ENCODE assay signal across 11 cellular contexts in the genomic region with DNA sequence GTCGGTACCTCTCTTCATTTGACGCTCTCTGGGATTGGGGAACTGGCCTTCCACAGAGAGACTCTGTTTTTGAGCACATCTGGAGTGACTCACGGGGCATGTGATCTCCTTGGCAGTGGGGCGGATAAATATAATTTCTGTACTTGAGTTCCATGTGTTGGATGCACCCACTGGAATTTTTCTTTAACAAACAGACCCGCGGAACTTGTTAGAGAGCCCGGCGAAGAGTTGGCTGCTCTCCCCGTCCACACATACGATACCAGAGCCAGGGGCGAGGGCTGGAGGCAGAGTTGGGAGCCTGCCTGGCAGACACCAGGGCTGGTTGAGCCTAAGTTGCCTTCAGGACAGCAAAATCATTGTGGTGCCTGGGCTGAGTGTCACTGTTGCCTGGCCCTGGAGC. TPM values are rescaled to one million over a fixed set of nuclear protein-coding genes. Genes with fewer than 3 reads are reported as not detected.
DNase-seq lines count a peak whose midpoint lies in the region; ATAC-seq, FAIRE-seq and TF ChIP-seq lines count a peak whose summit lies in the region.
"Had no signal": no experiment of that assay in that cellular context is flagged by ENCODE, and none has a peak within 500 bp of the region (broad histone marks: within the 10 kb centered on the region; RNA-seq: fewer than 3 reads in every experiment).

A gene (minus strand): TSS at position 44 of the 400 bp plus-strand sequence. CDS start 233 bp downstream, outside the sequence.

- ATAC-seq in right cardiac atrium (peak; percentile 35 to 79), GM19035 (IDR thresholded peaks at IDR 0.05; ENCODE audit: unreplicated experiment) (no peak)
- peak; percentile 6 for ATAC-seq in stimulated activated effector memory CD8-positive, alpha-beta T cell treated with anti-CD3 and anti-CD28 coated beads, Interleukin-12 subunit alpha, Interleukin-12 subunit beta, amount 100 ng/mL, for 72 hours
- ATAC-seq: stimulated activated memory B cell treated with anti-CD40 and anti-IgM and Interleukin-4, amounts not matched to agents 10 μg/mL and 1 μg/mL and 100 μg/mL, for 72 hours had no signal

- H3K27me3 ChIP-seq in bronchial epithelial cell (ENCODE audit: control insufficient read depth, insufficient read depth, low read length) (no peaks in the 10 kb centered on the region), right cardiac atrium (ENCODE audit: control insufficient read depth, insufficient read depth) (no peaks in the 10 kb centered on the region), endodermal cell (ENCODE audit: control insufficient read depth, insufficient read depth, low read length, poor library complexity, severe bottlenecking) (no peaks in the 10 kb centered on the region)

- peak within 1 kb of the TSS; percentile 86 for H3K27ac ChIP-seq in right cardiac atrium (ENCODE audit: low read length)
- no peak within 1 kb of the TSS for H3K27ac ChIP-seq in endodermal cell (ENCODE audit: low read depth, low read length)

- no peaks in the 10 kb centered on the region for H3K4me1 Mint-ChIP-seq in stimulated activated effector memory CD8-positive, alpha-beta T cell treated with anti-CD3 and anti-CD28 coated beads, Interleukin-12 subunit alpha, Interleukin-12 subunit beta, amount 100 ng/mL, for 72 hours
- H3K4me1 Mint-ChIP-seq in endodermal cell, result peaks cover 8% of the 10 kb centered on the region
- H3K4me1 Mint-ChIP-seq: stimulated activated memory B cell treated with anti-CD40 and anti-IgM and Interleukin-4, amounts not matched to agents 10 μg/mL and 1 μg/mL and 100 μg/mL, for 72 hours had no signal

- no peak within 1 kb of the TSS for H3K9ac ChIP-seq in endodermal cell (ENCODE audit: extremely low read depth, low read length, poor library complexity, severe bottlenecking)

- TF ChIP-seq CTCF in bronchial epithelial cell (IDR thresholded peaks at IDR 0.05; ENCODE audit: insufficient read depth, low read length, severe bottlenecking) (no peak), endodermal cell (conservative IDR thresholded peaks at IDR 0.05) (no peak)

- H3K9me3 Mint-ChIP-seq in stimulated activated effector memory CD8-positive, alpha-beta T cell treated with anti-CD3 and anti-CD28 coated beads, Interleukin-12 subunit alpha, Interleukin-12 subunit beta, amount 100 ng/mL, for 72 hours, result no peaks in the 10 kb centered on the region
- H3K9me3 Mint-ChIP-seq in endodermal cell, result no peaks in the 10 kb centered on the region
- H3K9me3 Mint-ChIP-seq: stimulated activated memory B cell treated with anti-CD40 and anti-IgM and Interleukin-4, amounts not matched to agents 10 μg/mL and 1 μg/mL and 100 μg/mL, for 72 hours had no signal

- peak; percentile 60 for DNase-seq in EL
- DNase-seq in bronchial epithelial cell (ENCODE audit: low read depth), result peak; percentile 30
- peak; percentile 69 to 91 (median 87) for DNase-seq in right cardiac atrium
- no peak for DNase-seq in stimulated activated effector memory CD8-positive, alpha-beta T cell treated with anti-CD3 and anti-CD28 coated beads, Interleukin-12 subunit alpha, Interleukin-12 subunit beta, amount 100 ng/mL, for 72 hours (ENCODE audit: low spot score in 2 of 2)
- DNase-seq in endodermal cell, result no peak
- no peak for DNase-seq in RPMI8226
- DNase-seq in activated CD4-positive, alpha-beta T cell treated with anti-CD3 and anti-CD28 coated beads, Interleukin-2, amount 50 U/mL, for 4 hours, result no peak
- DNase-seq: MV-4-11, T-helper 9 cell had no signal

- no peak for FAIRE-seq in bronchial epithelial cell (lab: Jason Lieb, UNC)

- no peaks in the 10 kb centered on the region for H3K9me3 ChIP-seq in right cardiac atrium (ENCODE audit: control insufficient read depth, low read length)
- no peaks in the 10 kb centered on the region for H3K9me3 ChIP-seq in endodermal cell (ENCODE audit: control insufficient read depth, low read length)

- intact Hi-C loops in right cardiac atrium (cut with DNase I), result loop anchor here in 1 of 4 donors (10.0 kb wide), 1 partner anchor 74 kb away; no protein-coding TSS in a partner anchor

- H3K4me3 Mint-ChIP-seq in stimulated activated effector memory CD8-positive, alpha-beta T cell treated with anti-CD3 and anti-CD28 coated beads, Interleukin-12 subunit alpha, Interleukin-12 subunit beta, amount 100 ng/mL, for 72 hours, result no peak within 1 kb of the TSS
- no peak within 1 kb of the TSS for H3K4me3 Mint-ChIP-seq in endodermal cell
- H3K4me3 Mint-ChIP-seq: stimulated activated memory B cell treated with anti-CD40 and anti-IgM and Interleukin-4, amounts not matched to agents 10 μg/mL and 1 μg/mL and 100 μg/mL, for 72 hours had no signal

- no peaks in the 10 kb centered on the region for H3K36me3 ChIP-seq in bronchial epithelial cell (ENCODE audit: control insufficient read depth, insufficient read depth, low read length)
- no peaks in the 10 kb centered on the region for H3K36me3 ChIP-seq in endodermal cell (ENCODE audit: control insufficient read depth, insufficient read depth, low read length)

- H3K27me3 Mint-ChIP-seq in endodermal cell (ENCODE audit: insufficient read depth), result peaks cover 4% of the 10 kb centered on the region

- no peak within 1 kb of the TSS for H3K4me3 ChIP-seq in bronchial epithelial cell (ENCODE audit: low read depth, low read length)
- no peak within 1 kb of the TSS for H3K4me3 ChIP-seq in right cardiac atrium (ENCODE audit: low read length)
- no peak within 1 kb of the TSS for H3K4me3 ChIP-seq in endodermal cell (ENCODE audit: low read length)

- H3K27ac Mint-ChIP-seq in stimulated activated effector memory CD8-positive, alpha-beta T cell treated with anti-CD3 and anti-CD28 coated beads, Interleukin-12 subunit alpha, Interleukin-12 subunit beta, amount 100 ng/mL, for 72 hours, result no peak within 1 kb of the TSS
- H3K27ac Mint-ChIP-seq in endodermal cell, result no peak within 1 kb of the TSS
- H3K27ac Mint-ChIP-seq: stimulated activated memory B cell treated with anti-CD40 and anti-IgM and Interleukin-4, amounts not matched to agents 10 μg/mL and 1 μg/mL and 100 μg/mL, for 72 hours had no signal

- H3K4me1 ChIP-seq in right cardiac atrium (ENCODE audit: control insufficient read depth, insufficient read depth, low read length) (no peaks in the 10 kb centered on the region), endodermal cell (ENCODE audit: control insufficient read depth, insufficient read depth, low read length) (no peaks in the 10 kb centered on the region)

- 41% methylated on average over 11 of the region's 11 CpGs for WGBS in right cardiac atrium
- WGBS in endodermal cell (ENCODE audit: insufficient coverage in 1 of 2, insufficient read length in 1 of 2), 2 experiments, result 95% methylated on average over 10 to 11 of the region's 11 CpGs

- no peaks in the 10 kb centered on the region for H3K36me3 Mint-ChIP-seq in stimulated activated effector memory CD8-positive, alpha-beta T cell treated with anti-CD3 and anti-CD28 coated beads, Interleukin-12 subunit alpha, Interleukin-12 subunit beta, amount 100 ng/mL, for 72 hours
- no peaks in the 10 kb centered on the region for H3K36me3 Mint-ChIP-seq in endodermal cell (ENCODE audit: low read depth)
- H3K36me3 Mint-ChIP-seq: stimulated activated memory B cell treated with anti-CD40 and anti-IgM and Interleukin-4, amounts not matched to agents 10 μg/mL and 1 μg/mL and 100 μg/mL, for 72 hours had no signal

RNA-seq across cellular contexts. Expression of the gene that starts here (rescaled TPM):
- total RNA-seq in bronchial epithelial cell (0.26 TPM in 1 of 2 replicates, not detected in the other), right cardiac atrium (10 to 100 TPM in 1 of 4 donors, 1 to 10 TPM in 3; 1.6 to 11.3 (median 8.1) TPM), endodermal cell (not detected)
- polyA plus RNA-seq in right cardiac atrium, result 3.7 TPM
- polyA plus RNA-seq in endodermal cell (2013, experiment 1 of 2), result not detected
- polyA plus RNA-seq in endodermal cell (2013, experiment 2 of 2), result not detected

Comparison
In these comparisons a context has a peak if more than half of its experiments do, and no peak if none do; other contexts are left out.
1. Peak in DNase-seq in bronchial epithelial cell; RNA of the gene not detected or under 1 TPM.
2. DNase-seq: peak in EL (single experiment) and right cardiac atrium (3 of 3); none in stimulated activated effector memory CD8-positive, alpha-beta T cell treated with anti-CD3 and anti-CD28 coated beads, Interleukin-12 subunit alpha, Interleukin-12 subunit beta, amount 100 ng/mL, for 72 hours (0 of 2), endodermal cell (single experiment), RPMI8226 (single experiment) and activated CD4-positive, alpha-beta T cell treated with anti-CD3 and anti-CD28 coated beads, Interleukin-2, amount 50 U/mL, for 4 hours (0 of 2).